Comparison of ENCODE assay signal across 9 cellular contexts in the genomic region with DNA sequence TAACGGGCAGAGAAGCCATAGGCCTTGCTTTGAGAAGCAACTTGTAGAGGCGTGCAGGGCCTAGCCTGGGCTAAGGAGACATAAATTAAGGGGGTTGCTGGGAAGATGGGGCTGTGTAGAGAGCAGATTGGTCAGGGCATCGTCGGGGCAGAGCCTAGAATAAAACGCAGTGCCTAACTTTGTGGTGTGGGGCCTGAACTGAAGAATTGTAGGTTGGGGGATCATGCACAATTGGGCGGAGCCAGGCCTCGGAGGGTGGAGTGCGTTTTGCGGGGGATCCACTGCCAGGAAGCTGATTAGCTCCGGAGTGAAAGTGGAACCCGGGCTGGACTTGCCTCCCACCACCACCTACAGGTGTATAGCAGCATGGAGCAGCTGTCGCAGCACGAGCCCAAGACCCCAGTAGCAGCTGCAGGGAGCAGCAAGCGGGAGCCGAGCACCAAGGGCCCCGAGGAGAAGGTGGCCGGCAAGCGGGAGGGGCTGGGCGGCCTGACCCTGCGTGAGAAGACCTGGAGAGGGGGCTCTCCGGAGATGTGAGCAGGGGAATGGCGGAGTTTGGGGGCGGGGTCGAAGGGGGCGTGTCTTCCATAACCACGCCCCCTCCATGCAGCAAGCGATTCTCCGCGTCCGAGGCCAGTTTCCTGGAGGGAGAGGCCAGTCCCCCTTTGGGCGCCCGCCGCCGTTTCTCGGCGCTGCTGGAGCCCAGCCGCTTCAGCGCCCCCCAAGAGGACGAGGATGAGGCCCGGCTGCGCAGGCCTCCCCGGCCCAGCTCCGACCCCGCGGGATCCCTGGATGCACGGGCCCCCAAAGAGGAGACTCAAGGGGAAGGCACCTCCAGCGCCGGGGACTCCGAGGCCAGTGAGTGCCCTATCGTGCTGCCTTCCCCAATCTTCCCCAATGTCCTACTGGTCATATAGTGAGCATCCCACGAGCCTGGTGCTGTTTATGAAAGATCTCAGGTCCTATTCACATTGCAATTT. TPM values are rescaled to one million over a fixed set of nuclear protein-coding genes. Genes with fewer than 3 reads are reported as not detected.
DNase-seq lines count a peak whose midpoint lies in the region; ATAC-seq and TF ChIP-seq lines count a peak whose summit lies in the region.
"Had no signal": no experiment of that assay in that cellular context is flagged by ENCODE, and none has a peak within 500 bp of the region (broad histone marks: within the 10 kb centered on the region; RNA-seq: fewer than 3 reads in every experiment).

No MANE protein-coding gene starts in this region.

- intact Hi-C loops in naive thymus-derived CD4-positive, alpha-beta T cell (cut with micrococcal nuclease): loop anchor here (2.0 kb wide), 1 partner anchor 13 kb away; a partner anchor contains a TSS

- H3K4me1 Mint-ChIP-seq in activated CD8-positive, alpha-beta T cell treated with anti-CD3 and anti-CD28 coated beads, Interleukin-2, amount 10 ng/mL, durations not matched to agents 7 days and 5 days (ENCODE audit: low read depth): peaks cover 18% of the 10 kb centered on the region
- H3K4me1 Mint-ChIP-seq in naive thymus-derived CD4-positive, alpha-beta T cell: peaks cover 6 to 18% (median 13%) of the 10 kb centered on the region in 7 donors

- H3K4me3 ChIP-seq in HUES6 (ENCODE audit: low read depth, low read length) (peak overlapping the region; percentile 82), epithelial cell of esophagus (ENCODE audit: low read length) (peak overlapping the region; percentile 20), thoracic aorta (peak overlapping the region; percentile 48)
- H3K4me3 ChIP-seq in naive thymus-derived CD4-positive, alpha-beta T cell (ENCODE audit: low read length): peak overlapping the region; percentile 69
- H3K4me3 ChIP-seq: SJSA1 had no signal

- DNase-seq in ELR (ENCODE audit: low read depth): peak; percentile 64
- peak; percentile 80 for DNase-seq in activated CD8-positive, alpha-beta T cell treated with anti-CD3 and anti-CD28 coated beads, Interleukin-2, amount 10 ng/mL, durations not matched to agents 7 days and 5 days
- DNase-seq in epithelial cell of esophagus (ENCODE audit: low read depth): peak; percentile 48
- DNase-seq in naive thymus-derived CD4-positive, alpha-beta T cell: peak; percentile 56 to 82 (median 66)
- DNase-seq in thoracic aorta (ENCODE audit: low spot score): no peak
- DNase-seq in DMS79 treated with DMSO at 0.1 percent for 48 hours (lab: John Stamatoyannopoulos, UW): no peak
- DNase-seq in dedifferentiated amniotic fluid mesenchymal stem cell (ENCODE audit: extremely low spot score): no peak

- POLR2A ChIA-PET in activated CD8-positive, alpha-beta T cell treated with anti-CD3 and anti-CD28 coated beads, Interleukin-2, amount 10 ng/mL, durations not matched to agents 7 days and 5 days (lab: Charles Lee): no interaction called here
- POLR2A ChIA-PET in naive thymus-derived CD4-positive, alpha-beta T cell (lab: Charles Lee): interaction anchor here (0.6 to 1.0 kb wide), 2 partner anchors 18 to 145 kb away, joined by 3 to 4 read pairs; no protein-coding TSS in a partner anchor

- H3K27ac ChIP-seq in HUES6 (ENCODE audit: low read depth, low read length) (no peak overlapping the region), thoracic aorta (no peak overlapping the region)
- peak overlapping the region; percentile 51 for H3K27ac ChIP-seq in naive thymus-derived CD4-positive, alpha-beta T cell (ENCODE audit: low read depth, low read length)
- H3K27ac ChIP-seq: SJSA1 had no signal

- H3K4me3 Mint-ChIP-seq in activated CD8-positive, alpha-beta T cell treated with anti-CD3 and anti-CD28 coated beads, Interleukin-2, amount 10 ng/mL, durations not matched to agents 7 days and 5 days: peak overlapping the region; percentile 64
- peak overlapping the region; percentile 65 to 90 (median 84) for H3K4me3 Mint-ChIP-seq in naive thymus-derived CD4-positive, alpha-beta T cell

- no peaks in the 10 kb centered on the region for H3K9me3 Mint-ChIP-seq in activated CD8-positive, alpha-beta T cell treated with anti-CD3 and anti-CD28 coated beads, Interleukin-2, amount 10 ng/mL, durations not matched to agents 7 days and 5 days (ENCODE audit: insufficient read depth)
- peaks cover 0 to 3% (median 0%) of the 10 kb centered on the region in 11 donors for H3K9me3 Mint-ChIP-seq in naive thymus-derived CD4-positive, alpha-beta T cell

- H3K36me3 ChIP-seq in HUES6 (ENCODE audit: control insufficient read depth, insufficient read depth, low read length): no peaks in the 10 kb centered on the region
- no peaks in the 10 kb centered on the region for H3K36me3 ChIP-seq in naive thymus-derived CD4-positive, alpha-beta T cell (ENCODE audit: control insufficient read depth in 2 of 3, insufficient read depth in 3 of 3, low read length in 3 of 3)
- H3K36me3 ChIP-seq in thoracic aorta: no peaks in the 10 kb centered on the region
- H3K36me3 ChIP-seq: SJSA1 had no signal

- peak overlapping the region; percentile 23 for H3K9ac ChIP-seq in HUES6 (ENCODE audit: low read length)

- H3K9me3 ChIP-seq in HUES6 (ENCODE audit: control insufficient read depth, insufficient read depth, low read depth, low read length) (no peaks in the 10 kb centered on the region), thoracic aorta (no peaks in the 10 kb centered on the region)
- no peaks in the 10 kb centered on the region for H3K9me3 ChIP-seq in naive thymus-derived CD4-positive, alpha-beta T cell (ENCODE audit: control insufficient read depth in 2 of 3, low read length in 3 of 3)
- H3K9me3 ChIP-seq: SJSA1 had no signal

- peak; percentile 81 for ATAC-seq in activated CD8-positive, alpha-beta T cell treated with anti-CD3 and anti-CD28 coated beads, Interleukin-2, amount 10 ng/mL, durations not matched to agents 7 days and 5 days
- peak; percentile 88 for ATAC-seq in naive thymus-derived CD4-positive, alpha-beta T cell
- ATAC-seq in thoracic aorta (ENCODE audit: insufficient number of reproducible peaks, low FRiP score, low read depth): no peak

- H3K4me1 ChIP-seq in HUES6 (ENCODE audit: control insufficient read depth, insufficient read depth, low read length): peaks cover 24% of the 10 kb centered on the region
- peaks cover 0 to 4% of the 10 kb centered on the region in 2 donors for H3K4me1 ChIP-seq in naive thymus-derived CD4-positive, alpha-beta T cell (ENCODE audit: control insufficient read depth in 2 of 2, insufficient read depth in 2 of 2, low read length in 2 of 2)
- H3K4me1 ChIP-seq in thoracic aorta (ENCODE audit: control insufficient read depth in 1 of 2, low read depth in 2 of 2): peaks cover 0 to 7% of the 10 kb centered on the region in 2 donors
- H3K4me1 ChIP-seq: SJSA1 had no signal

- H3K27ac Mint-ChIP-seq in activated CD8-positive, alpha-beta T cell treated with anti-CD3 and anti-CD28 coated beads, Interleukin-2, amount 10 ng/mL, durations not matched to agents 7 days and 5 days: peak overlapping the region; percentile 5
- peak overlapping the region in 4 of 9 donors; percentile 11 to 88 (median 63) for H3K27ac Mint-ChIP-seq in naive thymus-derived CD4-positive, alpha-beta T cell

- H3K27me3 ChIP-seq in HUES6 (ENCODE audit: control insufficient read depth, insufficient read depth, low read length) (peaks cover 13% of the 10 kb centered on the region), thoracic aorta (replicated peaks; ENCODE audit: insufficient read depth) (no peaks in the 10 kb centered on the region)
- no peaks in the 10 kb centered on the region for H3K27me3 ChIP-seq in naive thymus-derived CD4-positive, alpha-beta T cell (ENCODE audit: control insufficient read depth in 2 of 2, insufficient read depth in 2 of 2, low read length in 2 of 2)
- H3K27me3 ChIP-seq: SJSA1 had no signal

- no peaks in the 10 kb centered on the region for H3K27me3 Mint-ChIP-seq in activated CD8-positive, alpha-beta T cell treated with anti-CD3 and anti-CD28 coated beads, Interleukin-2, amount 10 ng/mL, durations not matched to agents 7 days and 5 days (ENCODE audit: low read depth)
- peaks cover 0 to 5% (median 0%) of the 10 kb centered on the region in 5 donors for H3K27me3 Mint-ChIP-seq in naive thymus-derived CD4-positive, alpha-beta T cell

- no peak for TF ChIP-seq CTCF in epithelial cell of esophagus (IDR thresholded peaks at IDR 0.05; ENCODE audit: insufficient read depth, low read depth, low read length, missing control alignments)
- TF ChIP-seq CTCF in thoracic aorta (IDR thresholded peaks at IDR 0.05): no peak

- peaks cover 6% of the 10 kb centered on the region for H3K36me3 Mint-ChIP-seq in activated CD8-positive, alpha-beta T cell treated with anti-CD3 and anti-CD28 coated beads, Interleukin-2, amount 10 ng/mL, durations not matched to agents 7 days and 5 days (ENCODE audit: low read depth)
- peaks cover 0 to 7% (median 7%) of the 10 kb centered on the region in 5 donors for H3K36me3 Mint-ChIP-seq in naive thymus-derived CD4-positive, alpha-beta T cell

- CTCF ChIA-PET in activated CD8-positive, alpha-beta T cell treated with anti-CD3 and anti-CD28 coated beads, Interleukin-2, amount 10 ng/mL, durations not matched to agents 7 days and 5 days (lab: Charles Lee): interaction anchor here (1.0 kb wide), 1 partner anchor 20 kb away, joined by 4 read pairs; no protein-coding TSS in a partner anchor
- CTCF ChIA-PET in naive thymus-derived CD4-positive, alpha-beta T cell (lab: Charles Lee): interaction anchor here (0.6 kb wide), 1 partner anchor 18 kb away, joined by 3 read pairs; no protein-coding TSS in a partner anchor

RNA-seq across cellular contexts. Expression of a gene that starts 13.8 kb away (rescaled TPM):
- 10 to 100 TPM; 26.1 to 27.4 TPM for total RNA-seq in activated CD8-positive, alpha-beta T cell treated with anti-CD3 and anti-CD28 coated beads, Interleukin-2, amount 10 ng/mL, durations not matched to agents 7 days and 5 days
- 10 to 100 TPM; 14.2 to 29.9 (median 28.1) TPM for total RNA-seq in naive thymus-derived CD4-positive, alpha-beta T cell
- polyA plus RNA-seq in naive thymus-derived CD4-positive, alpha-beta T cell: 10 to 100 TPM; 43.6 to 52.9 TPM
- 10 to 100 TPM; 24.0 to 53.3 TPM for total RNA-seq in thoracic aorta

RNA-seq across cellular contexts. Expression of a gene that starts 19.6 kb away (rescaled TPM):
- total RNA-seq in activated CD8-positive, alpha-beta T cell treated with anti-CD3 and anti-CD28 coated beads, Interleukin-2, amount 10 ng/mL, durations not matched to agents 7 days and 5 days: under 1 TPM in 1 of 2 experiments, not detected in 1; 0.21 TPM
- total RNA-seq in naive thymus-derived CD4-positive, alpha-beta T cell: under 1 TPM in 2 of 5 experiments, not detected in 3; 0.32 to 0.41 TPM
- not detected for polyA plus RNA-seq in naive thymus-derived CD4-positive, alpha-beta T cell
- total RNA-seq in thoracic aorta: not detected
- total RNA-seq: SJSA1 had no signal

RNA-seq across cellular contexts. Expression of a gene that starts 23.6 kb away (rescaled TPM):
- total RNA-seq in activated CD8-positive, alpha-beta T cell treated with anti-CD3 and anti-CD28 coated beads, Interleukin-2, amount 10 ng/mL, durations not matched to agents 7 days and 5 days: 10 to 100 TPM; 39.5 to 42.5 TPM
- 10 to 100 TPM; 40.1 to 74.2 (median 54.5) TPM for total RNA-seq in naive thymus-derived CD4-positive, alpha-beta T cell
- polyA plus RNA-seq in naive thymus-derived CD4-positive, alpha-beta T cell: 10 to 100 TPM; 22.0 to 23.2 TPM
- total RNA-seq in thoracic aorta: 10 to 100 TPM; 30.2 to 60.7 TPM

RNA-seq across cellular contexts. Expression of a gene that starts 29.1 kb away (rescaled TPM):
- total RNA-seq in activated CD8-positive, alpha-beta T cell treated with anti-CD3 and anti-CD28 coated beads, Interleukin-2, amount 10 ng/mL, durations not matched to agents 7 days and 5 days: 1 to 10 TPM in 1 of 2 experiments, under 1 TPM in 1; 0.89 to 1.3 TPM
- total RNA-seq in naive thymus-derived CD4-positive, alpha-beta T cell: under 1 TPM in 4 of 5 experiments, not detected in 1; 0.51 to 0.93 (median 0.71) TPM
- polyA plus RNA-seq in naive thymus-derived CD4-positive, alpha-beta T cell: 1 to 10 TPM in 1 of 2 donors, under 1 TPM in 1; 0.70 to 3.5 TPM
- total RNA-seq in thoracic aorta: not detected
- total RNA-seq: SJSA1 had no signal

RNA-seq across cellular contexts. Expression of a gene that starts 33.0 kb away (rescaled TPM):
- total RNA-seq in activated CD8-positive, alpha-beta T cell treated with anti-CD3 and anti-CD28 coated beads, Interleukin-2, amount 10 ng/mL, durations not matched to agents 7 days and 5 days: not detected
- total RNA-seq in naive thymus-derived CD4-positive, alpha-beta T cell: not detected
- not detected for polyA plus RNA-seq in naive thymus-derived CD4-positive, alpha-beta T cell
- not detected for total RNA-seq in thoracic aorta
- total RNA-seq: SJSA1 had no signal

Comparison
In these comparisons a context has a peak if more than half of its experiments do, and no peak if none do; other contexts are left out.
1. DNase-seq: peak in ELR (single experiment), activated CD8-positive, alpha-beta T cell treated with anti-CD3 and anti-CD28 coated beads, Interleukin-2, amount 10 ng/mL, durations not matched to agents 7 days and 5 days (single experiment), epithelial cell of esophagus (single experiment) and naive thymus-derived CD4-positive, alpha-beta T cell (9 of 9); none in thoracic aorta (single experiment), DMS79 treated with DMSO at 0.1 percent for 48 hours (single experiment) and dedifferentiated amniotic fluid mesenchymal stem cell (single experiment).
2. H3K4me3 ChIP-seq: peak in every context shown above with its lines; median percentile 82 in HUES6; 69 in naive thymus-derived CD4-positive, alpha-beta T cell; 48 in thoracic aorta; 20 in epithelial cell of esophagus.